Comparison of ENCODE assay signal across 2 cellular contexts in genomic region chr2:70920367-70920715, GRCh38.
TF ChIP-seq lines count a peak whose summit lies in the region.

No MANE protein-coding gene starts in this region.

TF ChIP-seq in IMR-90, 13 proteins besides CTCF, POLR2A, EP300 and RAD21:
- no peak for TF ChIP-seq CHD1 (IDR thresholded peaks at IDR 0.05; ENCODE audit: low read depth, low read length)
- TF ChIP-seq BHLHE40 (IDR thresholded peaks at IDR 0.05; ENCODE audit: low read depth, low read length): no peak
- TF ChIP-seq NFE2L2 (IDR thresholded peaks at IDR 0.05; ENCODE audit: low read depth, low read length): no peak
- no peak for TF ChIP-seq CEBPB (IDR thresholded peaks at IDR 0.05; ENCODE audit: low read depth, low read length)
- no peak for TF ChIP-seq MAFK (IDR thresholded peaks at IDR 0.05; ENCODE audit: low read depth, low read length)
- TF ChIP-seq SMC3 (IDR thresholded peaks at IDR 0.05; ENCODE audit: low read depth, low read length): no peak
- no peak for TF ChIP-seq MXI1 (IDR thresholded peaks at IDR 0.05; ENCODE audit: borderline replicate concordance, low read depth, low read length)
- no peak for TF ChIP-seq ELK1 (IDR thresholded peaks at IDR 0.05; ENCODE audit: borderline replicate concordance, low read depth, low read length)
- no peak for TF ChIP-seq RCOR1 (IDR thresholded peaks at IDR 0.05; ENCODE audit: insufficient replicate concordance, low read length)
- no peak for TF ChIP-seq FOS (IDR thresholded peaks at IDR 0.05; ENCODE audit: low read depth, low read length)
- no peak for TF ChIP-seq USF2 (IDR thresholded peaks at IDR 0.05; ENCODE audit: low read depth, low read length)

TF ChIP-seq in HepG2, 621 proteins besides CTCF, POLR2A, EP300 and RAD21:
- TF ChIP-seq PITX1 (CRISPR knock-in tag; IDR thresholded peaks at IDR 0.05): no peak
- no peak for TF ChIP-seq CHD2 (IDR thresholded peaks at IDR 0.05; ENCODE audit: low read depth, low read length)
- TF ChIP-seq ZBTB26 (CRISPR knock-in tag; IDR thresholded peaks at IDR 0.05; ENCODE audit: borderline replicate concordance): no peak
- TF ChIP-seq KLF13 (CRISPR knock-in tag; IDR thresholded peaks at IDR 0.05): no peak
- no peak for TF ChIP-seq SRSF1 (optimal IDR thresholded peaks at IDR 0.05; ENCODE audit: low read depth, low read length)
- TF ChIP-seq HMGXB3 (CRISPR knock-in tag; IDR thresholded peaks at IDR 0.05; ENCODE audit: borderline replicate concordance): no peak
- TF ChIP-seq ZNF691 (CRISPR knock-in tag; IDR thresholded peaks at IDR 0.05; ENCODE audit: borderline replicate concordance, low read depth): no peak
- no peak for TF ChIP-seq ZNF264 (CRISPR knock-in tag; IDR thresholded peaks at IDR 0.05)
- no peak for TF ChIP-seq ZBTB42 (CRISPR knock-in tag; IDR thresholded peaks at IDR 0.05)
- no peak for TF ChIP-seq ZNF883 (CRISPR knock-in tag; IDR thresholded peaks at IDR 0.05; ENCODE audit: not compliant biosample characterization)
- no peak for TF ChIP-seq ZNF441 (CRISPR knock-in tag; IDR thresholded peaks at IDR 0.05; ENCODE audit: borderline replicate concordance)
- no peak for TF ChIP-seq ZNF253 (CRISPR knock-in tag; IDR thresholded peaks at IDR 0.05; ENCODE audit: borderline replicate concordance)
- TF ChIP-seq JARID2 (CRISPR knock-in tag; IDR thresholded peaks at IDR 0.05; ENCODE audit: insufficient replicate concordance): no peak
- no peak for TF ChIP-seq PPARG (CRISPR knock-in tag; conservative IDR thresholded peaks at IDR 0.05)
- no peak for TF ChIP-seq ZNF563 (CRISPR knock-in tag; IDR thresholded peaks at IDR 0.05)
- TF ChIP-seq ZNF552 (CRISPR knock-in tag; IDR thresholded peaks at IDR 0.05; ENCODE audit: borderline replicate concordance): no peak
- no peak for TF ChIP-seq ZSCAN22 (CRISPR knock-in tag; IDR thresholded peaks at IDR 0.05)
- no peak for TF ChIP-seq NFE2L2 (IDR thresholded peaks at IDR 0.05; ENCODE audit: low read length)
